In genomic region chr15:27677951-27678350, GRCh38 we compare ENCODE assay signal across 32 cellular contexts.
"Had no signal": no experiment of that assay in that cellular context is flagged by ENCODE, and none has a peak within 500 bp of the region (broad histone marks: within the 10 kb centered on the region; RNA-seq: fewer than 3 reads in every experiment).

No MANE protein-coding gene starts in this region.

- H3K4me3 Mint-ChIP-seq: activated CD4-positive, alpha-beta memory T cell treated with anti-CD3 and anti-CD28 coated beads, Interleukin-2, amount 10 ng/mL, durations not matched to agents 7 days and 5 days; activated CD4-positive, alpha-beta T cell treated with anti-CD3 and anti-CD28 coated beads for 36 hours; activated CD4-positive, alpha-beta T cell treated with anti-CD3 and anti-CD28 coated beads, Interleukin-2, amount 10 ng/mL, durations not matched to agents 7 days and 5 days; activated CD8-positive, alpha-beta memory T cell treated with anti-CD3 and anti-CD28 coated beads, Interleukin-2, amount 10 ng/mL, durations not matched to agents 7 days and 5 days; activated CD8-positive, alpha-beta T cell treated with anti-CD3 and anti-CD28 coated beads, Interleukin-2, amount 10 ng/mL, durations not matched to agents 7 days and 5 days; activated naive CD4-positive, alpha-beta T cell treated with anti-CD3 and anti-CD28 coated beads, Interleukin-2, amount 10 ng/mL, durations not matched to agents 7 days and 5 days; activated naive CD4-positive, alpha-beta T cell treated with anti-CD3 and anti-CD28 coated beads, Interleukin-2, amount 50 U/mL, for 24 hours; activated naive CD8-positive, alpha-beta T cell; activated naive CD8-positive, alpha-beta T cell treated with anti-CD3 and anti-CD28 coated beads, Interleukin-2, amount 10 ng/mL, durations not matched to agents 7 days and 5 days; activated T-cell treated with anti-CD3 and anti-CD28 coated beads, Interleukin-2, amount 50 U/mL, for 24 hours; T-cell; T-helper 17 cell; WTC11 had no signal

- H3K27ac Mint-ChIP-seq: activated CD4-positive, alpha-beta memory T cell treated with anti-CD3 and anti-CD28 coated beads, Interleukin-2, amount 10 ng/mL, durations not matched to agents 7 days and 5 days; activated CD4-positive, alpha-beta T cell treated with anti-CD3 and anti-CD28 coated beads for 36 hours; activated CD4-positive, alpha-beta T cell treated with anti-CD3 and anti-CD28 coated beads, Interleukin-2, amount 10 ng/mL, durations not matched to agents 7 days and 5 days; activated CD8-positive, alpha-beta memory T cell treated with anti-CD3 and anti-CD28 coated beads, Interleukin-2, amount 10 ng/mL, durations not matched to agents 7 days and 5 days; activated CD8-positive, alpha-beta T cell treated with anti-CD3 and anti-CD28 coated beads, Interleukin-2, amount 10 ng/mL, durations not matched to agents 7 days and 5 days; activated naive CD4-positive, alpha-beta T cell treated with anti-CD3 and anti-CD28 coated beads, Interleukin-2, amount 10 ng/mL, durations not matched to agents 7 days and 5 days; activated naive CD4-positive, alpha-beta T cell treated with anti-CD3 and anti-CD28 coated beads, Interleukin-2, amount 50 U/mL, for 24 hours; activated naive CD8-positive, alpha-beta T cell; activated naive CD8-positive, alpha-beta T cell treated with anti-CD3 and anti-CD28 coated beads, Interleukin-2, amount 10 ng/mL, durations not matched to agents 7 days and 5 days; activated T-cell treated with anti-CD3 and anti-CD28 coated beads, Interleukin-2, amount 50 U/mL, for 24 hours; activated T-helper 2 cell treated with anti-CD3 and anti-CD28 coated beads, Interferon-gamma antibody, Interleukin-2, Interleukin-4, amounts not matched to agents 10 μg/mL and 5 μg/mL and 100 μg/mL, durations not matched to agents 14 hours and 24 hours and 36 hours; T-cell; T-helper 17 cell; WTC11 had no signal

- DNase-seq: activated CD4-positive, alpha-beta memory T cell treated with anti-CD3 and anti-CD28 coated beads, Interleukin-2, amount 10 ng/mL, durations not matched to agents 7 days and 5 days; activated CD4-positive, alpha-beta T cell treated with anti-CD3 and anti-CD28 coated beads for 1 hour; activated CD4-positive, alpha-beta T cell treated with anti-CD3 and anti-CD28 coated beads for 36 hours; activated CD4-positive, alpha-beta T cell treated with anti-CD3 and anti-CD28 coated beads for 48 hours; activated CD4-positive, alpha-beta T cell treated with anti-CD3 and anti-CD28 coated beads, Interleukin-2, amount 10 ng/mL, durations not matched to agents 7 days and 5 days; activated CD4-positive, alpha-beta T cell treated with anti-CD3 and anti-CD28 coated beads, Interleukin-2, amount 50 U/mL, for 48 hours; activated CD4-positive, CD25-positive, alpha-beta regulatory T cell; activated CD8-positive, alpha-beta memory T cell treated with anti-CD3 and anti-CD28 coated beads for 24 hours; activated CD8-positive, alpha-beta memory T cell treated with anti-CD3 and anti-CD28 coated beads, Interleukin-2, amount 10 ng/mL, durations not matched to agents 7 days and 5 days; activated CD8-positive, alpha-beta memory T cell treated with anti-CD3 and anti-CD28 coated beads, Interleukin-2, amount 50 U/mL, for 48 hours; activated CD8-positive, alpha-beta T cell treated with anti-CD3 and anti-CD28 coated beads, Interleukin-2, amount 10 ng/mL, durations not matched to agents 7 days and 5 days; activated effector memory CD4-positive, alpha-beta T cell treated with Interleukin-2 at 50 U/mL for 16 hours; activated gamma-delta T cell; activated naive CD4-positive, alpha-beta T cell treated with anti-CD3 and anti-CD28 coated beads, Interleukin-2, amount 10 ng/mL, durations not matched to agents 7 days and 5 days; activated naive CD4-positive, alpha-beta T cell treated with Interleukin-2 at 50 U/mL for 16 hours; activated naive CD8-positive, alpha-beta T cell treated with anti-CD3 and anti-CD28 coated beads, Interleukin-2, amount 10 ng/mL, durations not matched to agents 7 days and 5 days; activated T-cell treated with anti-CD3 and anti-CD28 coated beads, Interleukin-2, amount 50 U/mL, for 24 hours; activated T-cell treated with anti-CD3 and anti-CD28 coated beads, Interleukin-2, amount 50 U/mL, for 48 hours; adrenal gland; amniotic stem cell; aorta; body of pancreas; brain microvascular endothelial cell; central memory CD4-positive, alpha-beta T cell; T-cell; T-helper 17 cell; WERI-Rb-1 had no signal

- H3K36me3 Mint-ChIP-seq: activated CD8-positive, alpha-beta memory T cell treated with anti-CD3 and anti-CD28 coated beads, Interleukin-2, amount 10 ng/mL, durations not matched to agents 7 days and 5 days; activated naive CD4-positive, alpha-beta T cell treated with anti-CD3 and anti-CD28 coated beads, Interleukin-2, amount 10 ng/mL, durations not matched to agents 7 days and 5 days; activated naive CD4-positive, alpha-beta T cell treated with anti-CD3 and anti-CD28 coated beads, Interleukin-2, amount 50 U/mL, for 24 hours; activated naive CD8-positive, alpha-beta T cell; activated naive CD8-positive, alpha-beta T cell treated with anti-CD3 and anti-CD28 coated beads, Interleukin-2, amount 10 ng/mL, durations not matched to agents 7 days and 5 days; T-cell; WTC11 had no signal

- H3K27ac ChIP-seq: adrenal gland, body of pancreas, brain microvascular endothelial cell, breast epithelium, WERI-Rb-1 had no signal

- H3K36me3 ChIP-seq: adrenal gland, brain microvascular endothelial cell, breast epithelium, WERI-Rb-1 had no signal

- H3K9me3 Mint-ChIP-seq: activated naive CD4-positive, alpha-beta T cell treated with anti-CD3 and anti-CD28 coated beads, Interleukin-2, amount 50 U/mL, for 24 hours; activated naive CD8-positive, alpha-beta T cell treated with anti-CD3 and anti-CD28 coated beads, Interleukin-2, amount 10 ng/mL, durations not matched to agents 7 days and 5 days; activated T-cell treated with anti-CD3 and anti-CD28 coated beads, Interleukin-2, amount 50 U/mL, for 24 hours; WTC11 had no signal

- H3K4me1 Mint-ChIP-seq: activated CD4-positive, alpha-beta memory T cell treated with anti-CD3 and anti-CD28 coated beads, Interleukin-2, amount 10 ng/mL, durations not matched to agents 7 days and 5 days; activated CD4-positive, alpha-beta T cell treated with anti-CD3 and anti-CD28 coated beads for 36 hours; activated CD4-positive, alpha-beta T cell treated with anti-CD3 and anti-CD28 coated beads, Interleukin-2, amount 10 ng/mL, durations not matched to agents 7 days and 5 days; activated CD8-positive, alpha-beta memory T cell treated with anti-CD3 and anti-CD28 coated beads, Interleukin-2, amount 10 ng/mL, durations not matched to agents 7 days and 5 days; activated naive CD4-positive, alpha-beta T cell treated with anti-CD3 and anti-CD28 coated beads, Interleukin-2, amount 10 ng/mL, durations not matched to agents 7 days and 5 days; activated naive CD4-positive, alpha-beta T cell treated with anti-CD3 and anti-CD28 coated beads, Interleukin-2, amount 50 U/mL, for 24 hours; activated naive CD8-positive, alpha-beta T cell treated with anti-CD3 and anti-CD28 coated beads, Interleukin-2, amount 10 ng/mL, durations not matched to agents 7 days and 5 days; T-cell; T-helper 17 cell had no signal

- H3K9me3 ChIP-seq: adrenal gland, body of pancreas, breast epithelium had no signal

- H3K27me3 Mint-ChIP-seq: activated CD4-positive, alpha-beta memory T cell treated with anti-CD3 and anti-CD28 coated beads, Interleukin-2, amount 10 ng/mL, durations not matched to agents 7 days and 5 days; activated CD4-positive, alpha-beta T cell treated with anti-CD3 and anti-CD28 coated beads for 36 hours; activated CD4-positive, alpha-beta T cell treated with anti-CD3 and anti-CD28 coated beads, Interleukin-2, amount 10 ng/mL, durations not matched to agents 7 days and 5 days; activated CD8-positive, alpha-beta memory T cell treated with anti-CD3 and anti-CD28 coated beads, Interleukin-2, amount 10 ng/mL, durations not matched to agents 7 days and 5 days; activated naive CD4-positive, alpha-beta T cell treated with anti-CD3 and anti-CD28 coated beads, Interleukin-2, amount 10 ng/mL, durations not matched to agents 7 days and 5 days; activated T-cell treated with anti-CD3 and anti-CD28 coated beads, Interleukin-2, amount 50 U/mL, for 24 hours; T-helper 17 cell had no signal

- H3K27me3 ChIP-seq: adrenal gland, body of pancreas, brain microvascular endothelial cell, breast epithelium had no signal

- H3K4me1 ChIP-seq: adrenal gland, body of pancreas, breast epithelium had no signal

- H3K4me3 ChIP-seq: adrenal gland, body of pancreas, breast epithelium had no signal
